ENCODE assay signal across 8 cellular contexts in genomic region chr20:36606171-36607116, GRCh38. TPM values are rescaled to one million over a fixed set of nuclear protein-coding genes. Genes with fewer than 3 reads are reported as not detected.
A peak's percentile ranks its signal among the peaks of the same experiment; 100 is the strongest.
DNase-seq lines count a peak whose midpoint lies in the region; ATAC-seq and TF ChIP-seq lines count a peak whose summit lies in the region.

No MANE protein-coding gene starts in this region.

- H3K36me3 ChIP-seq in heart right ventricle = peaks cover 0 to 40% (median 28%) of the 10 kb centered on the region in 9 donors
- peaks cover 46% of the 10 kb centered on the region for H3K36me3 ChIP-seq in SJSA1

- H3K4me1 Mint-ChIP-seq in effector memory CD8-positive, alpha-beta T cell (ENCODE audit: low read depth in 2 of 2) = peaks cover 19 to 22% of the 10 kb centered on the region in 2 donors
- peaks cover 21 to 25% of the 10 kb centered on the region in 2 donors for H3K4me1 Mint-ChIP-seq in natural killer cell treated with Interleukin-12 subunit alpha and Interleukin-12 subunit beta and Interleukin-15 and Interleukin-18, amount 100 ng/mL, for 72 hours (ENCODE audit: low read depth in 2 of 2)

- no peaks in the 10 kb centered on the region for H3K27me3 ChIP-seq in heart right ventricle
- H3K27me3 ChIP-seq in SJSA1 (replicated peaks) = no peaks in the 10 kb centered on the region

- H3K4me3 ChIP-seq in heart right ventricle = peak overlapping the region; percentile 63 to 100 (median 97)
- H3K4me3 ChIP-seq in SJSA1 = peak overlapping the region; percentile 80

- H3K27ac ChIP-seq in heart right ventricle (peak overlapping the region; percentile 24 to 97 (median 89)), SJSA1 (no peak overlapping the region; the same call in 1 of the 2 replicates)

- intact Hi-C loops in heart right ventricle (cut with DNase I) (loop anchor here in 7 of 10 donors (5.0 to 10.0 kb wide), 9 partner anchors 34 to 402 kb away; partner anchors contain the start of genes DSN1 (in 1 of the 7) and TGIF2 (in 1 of the 7)), Right ventricle myocardium superior (cut with DNase I) (no loop called here)

- no peaks in the 10 kb centered on the region for H3K9me3 ChIP-seq in heart right ventricle
- no peaks in the 10 kb centered on the region for H3K9me3 ChIP-seq in SJSA1 (replicated peaks)

- H3K36me3 Mint-ChIP-seq in effector memory CD8-positive, alpha-beta T cell (ENCODE audit: insufficient read depth) = peaks cover 65% of the 10 kb centered on the region
- H3K36me3 Mint-ChIP-seq in natural killer cell treated with Interleukin-12 subunit alpha and Interleukin-12 subunit beta and Interleukin-15 and Interleukin-18, amount 100 ng/mL, for 72 hours = peaks cover 25% of the 10 kb centered on the region

- DNase-seq in heart right ventricle (peak in 1 of 2 donors; percentile 31), Right ventricle myocardium superior (no peak), SJSA1 (ENCODE audit: low read depth in 1 of 2, low spot score in 2 of 2) (peak in 1 of 2 experiments; percentile 16), NCI-H446 treated with DMSO at 0.1 percent for 48 hours (lab: John Stamatoyannopoulos, UW) (no peak)
- DNase-seq in effector memory CD8-positive, alpha-beta T cell = no peak
- no peak for DNase-seq in natural killer cell treated with Interleukin-12 subunit alpha and Interleukin-12 subunit beta and Interleukin-15 and Interleukin-18, amount 100 ng/mL, for 72 hours (ENCODE audit: low spot score)

- peaks cover 9 to 37% (median 20%) of the 10 kb centered on the region in 9 donors for H3K4me1 ChIP-seq in heart right ventricle
- H3K4me1 ChIP-seq in SJSA1 (replicated peaks) = peaks cover 13% of the 10 kb centered on the region

- WGBS in heart right ventricle, 2 donors = 3% methylated on average over 29 of the region's 29 CpGs

- H3K4me3 Mint-ChIP-seq in effector memory CD8-positive, alpha-beta T cell = peak overlapping the region; percentile 97 to 98
- peak overlapping the region; percentile 100 for H3K4me3 Mint-ChIP-seq in natural killer cell treated with Interleukin-12 subunit alpha and Interleukin-12 subunit beta and Interleukin-15 and Interleukin-18, amount 100 ng/mL, for 72 hours

- no peak for TF ChIP-seq CTCF in heart right ventricle (IDR thresholded peaks at IDR 0.05)

- H3K9me3 Mint-ChIP-seq in effector memory CD8-positive, alpha-beta T cell = no peaks in the 10 kb centered on the region
- H3K9me3 Mint-ChIP-seq in natural killer cell treated with Interleukin-12 subunit alpha and Interleukin-12 subunit beta and Interleukin-15 and Interleukin-18, amount 100 ng/mL, for 72 hours = no peaks in the 10 kb centered on the region

- peak in 2 of 8 donors; percentile 0 to 5 for ATAC-seq in heart right ventricle
- ATAC-seq in Right ventricle myocardium superior (ENCODE audit: poor library complexity) = no peak
- no peak for ATAC-seq in effector memory CD8-positive, alpha-beta T cell (replicated peaks)
- ATAC-seq in natural killer cell treated with Interleukin-12 subunit alpha and Interleukin-12 subunit beta and Interleukin-15 and Interleukin-18, amount 100 ng/mL, for 72 hours = no peak
- ATAC-seq in GM21423 (IDR thresholded peaks at IDR 0.05; ENCODE audit: unreplicated experiment) = no peak
- ATAC-seq in GM19463 (IDR thresholded peaks at IDR 0.05; ENCODE audit: unreplicated experiment) = no peak

- peak overlapping the region; percentile 98 for H3K27ac Mint-ChIP-seq in effector memory CD8-positive, alpha-beta T cell
- peak overlapping the region; percentile 87 to 97 for H3K27ac Mint-ChIP-seq in natural killer cell treated with Interleukin-12 subunit alpha and Interleukin-12 subunit beta and Interleukin-15 and Interleukin-18, amount 100 ng/mL, for 72 hours

- no peaks in the 10 kb centered on the region for H3K27me3 Mint-ChIP-seq in effector memory CD8-positive, alpha-beta T cell
- no peaks in the 10 kb centered on the region for H3K27me3 Mint-ChIP-seq in natural killer cell treated with Interleukin-12 subunit alpha and Interleukin-12 subunit beta and Interleukin-15 and Interleukin-18, amount 100 ng/mL, for 72 hours

RNA-seq across cellular contexts. Expression of gene RAB5IF, which starts 0.9 kb away (rescaled TPM):
- total RNA-seq in heart right ventricle (10 to 100 TPM; 42.8 to 73.7 (median 49.2) TPM), Right ventricle myocardium superior (55.9 TPM)
- polyA plus RNA-seq in heart right ventricle = 100 to 1,000 TPM in 1 of 2 donors, 10 to 100 TPM in 1; 40.4 to 120 TPM
- 122 and 154 TPM in 2 replicates for total RNA-seq in SJSA1 (2014; rRNA removed; shearing (Covaris generic))
- total RNA-seq in natural killer cell treated with Interleukin-12 subunit alpha and Interleukin-12 subunit beta and Interleukin-15 and Interleukin-18, amount 100 ng/mL, for 72 hours = 100 to 1,000 TPM; 209 to 243 TPM

RNA-seq across cellular contexts. Expression of gene TGIF2, which starts 33.0 kb away (rescaled TPM):
- total RNA-seq in heart right ventricle = 10 to 100 TPM in 1 of 10 donors, 1 to 10 TPM in 9; 5.2 to 13.8 (median 7.2) TPM
- polyA plus RNA-seq in heart right ventricle = 1 to 10 TPM; 2.9 to 4.5 TPM
- total RNA-seq in Right ventricle myocardium superior = 4.7 TPM
- 7.5 and 13.8 TPM in 2 replicates for total RNA-seq in SJSA1 (2014; rRNA removed; shearing (Covaris generic))
- 10 to 100 TPM; 23.2 to 38.5 TPM for total RNA-seq in natural killer cell treated with Interleukin-12 subunit alpha and Interleukin-12 subunit beta and Interleukin-15 and Interleukin-18, amount 100 ng/mL, for 72 hours

RNA-seq across cellular contexts. Expression of gene SLA2, which starts 39.6 kb away (rescaled TPM):
- total RNA-seq in heart right ventricle (1 to 10 TPM in 1 of 10 donors, under 1 TPM in 9; 0.20 to 2.4 (median 0.39) TPM), Right ventricle myocardium superior (0.32 TPM)
- polyA plus RNA-seq in heart right ventricle = under 1 TPM; 0.23 to 0.66 TPM
- not detected in 2 replicates for total RNA-seq in SJSA1 (2014; rRNA removed; shearing (Covaris generic))
- total RNA-seq in natural killer cell treated with Interleukin-12 subunit alpha and Interleukin-12 subunit beta and Interleukin-15 and Interleukin-18, amount 100 ng/mL, for 72 hours = 10 to 100 TPM; 13.6 to 18.9 TPM

Comparison
In these comparisons a context has a peak if more than half of its experiments do, and no peak if none do; other contexts are left out.
1. RNA of gene SLA2, which starts 39.6 kb away (total RNA-seq): 13.6 to 18.9 TPM in natural killer cell treated with Interleukin-12 subunit alpha and Interleukin-12 subunit beta and Interleukin-15 and Interleukin-18, amount 100 ng/mL, for 72 hours; 0.20 to 2.4 TPM in heart right ventricle, 0.32 TPM in Right ventricle myocardium superior (single experiment) and not detected in SJSA1; every median in the first group is over 4 times any median in the second.